In the genomic region with DNA sequence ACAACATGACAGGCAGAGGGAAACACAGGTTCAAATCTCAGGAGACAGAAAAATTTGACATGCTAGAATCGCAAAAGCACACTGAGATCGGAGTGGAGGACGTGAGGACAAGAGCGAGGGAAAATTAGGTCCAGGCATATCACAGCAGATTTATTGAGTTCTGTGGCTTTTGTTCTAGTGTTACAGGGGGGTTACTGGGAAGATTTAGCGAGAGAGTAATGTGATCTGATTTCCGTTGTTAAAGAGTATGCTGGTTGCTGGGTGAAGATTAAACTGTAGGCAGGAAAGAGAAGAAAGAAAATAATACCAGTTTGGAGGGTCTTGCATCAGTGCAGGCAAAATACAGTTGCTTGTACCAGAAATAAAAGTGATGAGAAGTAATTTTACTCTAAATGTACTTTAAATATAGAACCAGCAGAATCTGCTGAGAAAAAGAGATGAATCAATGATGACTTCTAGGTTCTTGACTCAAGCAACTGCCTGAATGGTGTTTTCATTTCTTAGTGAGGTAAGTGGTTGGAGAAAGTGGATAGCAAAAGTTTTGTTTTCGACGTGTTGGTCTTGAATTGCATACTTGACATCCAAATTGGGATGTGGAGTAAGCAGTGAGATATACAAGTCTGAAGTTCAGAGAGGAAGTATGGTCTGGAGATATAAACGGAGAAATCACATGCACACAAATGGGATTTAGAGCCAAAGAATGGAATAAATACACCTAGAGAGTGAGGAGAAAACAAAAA, we compare ENCODE assay signal across 2 cellular contexts.
TF ChIP-seq lines count a peak whose summit lies in the region.

No MANE protein-coding gene starts in this region.

TF ChIP-seq in HEK293, 187 proteins besides CTCF, POLR2A, EP300 and RAD21 (continues in another document):
- TF ChIP-seq GLIS1 (tag by site-specific recombination; IDR thresholded peaks at IDR 0.05): peak; percentile 21; the same call in 1 of the 2 replicates
- no peak for TF ChIP-seq BCL11B (tag by site-specific recombination; IDR thresholded peaks at IDR 0.05; ENCODE audit: low read depth)
- TF ChIP-seq ZNF341 (tag by site-specific recombination; IDR thresholded peaks at IDR 0.05; ENCODE audit: low read depth): 0 out of 2 replicates have a peak, but pooled peaks have one; percentile 41
- TF ChIP-seq ZNF416 (tag by site-specific recombination; IDR thresholded peaks at IDR 0.05): no peak
- TF ChIP-seq FEZF1 (tag by site-specific recombination; IDR thresholded peaks at IDR 0.05): 0 out of 2 replicates have a peak, but pooled peaks have one; percentile 11
- TF ChIP-seq MZF1 (tag by site-specific recombination; IDR thresholded peaks at IDR 0.05; ENCODE audit: borderline replicate concordance): no peak
- TF ChIP-seq ZBTB17 (tag by site-specific recombination; IDR thresholded peaks at IDR 0.05): peak; percentile 67
- 0 out of 2 replicates have a peak, but pooled peaks have one; percentile 26 for TF ChIP-seq PATZ1 (tag by site-specific recombination; IDR thresholded peaks at IDR 0.05)
- no peak for TF ChIP-seq HOXC10 (CRISPR knock-in tag; IDR thresholded peaks at IDR 0.05)
- TF ChIP-seq ZNF623 (tag by site-specific recombination; IDR thresholded peaks at IDR 0.05): no peak
- no peak for TF ChIP-seq ZNF518A (tag by site-specific recombination; conservative IDR thresholded peaks at IDR 0.05; ENCODE audit: low read depth)
- peak; percentile 59 for TF ChIP-seq PRDM1 (tag by site-specific recombination; IDR thresholded peaks at IDR 0.05)
- TF ChIP-seq GFI1B (tag by site-specific recombination; IDR thresholded peaks at IDR 0.05): 0 out of 2 replicates have a peak, but pooled peaks have one; percentile 48
- peak; percentile 55 for TF ChIP-seq PRDM10 (tag by site-specific recombination; IDR thresholded peaks at IDR 0.05)
- TF ChIP-seq ZBTB20 (tag by site-specific recombination; IDR thresholded peaks at IDR 0.05): peak; percentile 62

TF ChIP-seq in H1, 55 proteins besides CTCF, POLR2A, EP300 and RAD21:
- TF ChIP-seq GTF2F1 (IDR thresholded peaks at IDR 0.05; ENCODE audit: borderline replicate concordance, low read depth, low read length) (no peak), POU5F1 (IDR thresholded peaks at IDR 0.05; ENCODE audit: low read depth, low read length) (no peak), ATF2 (IDR thresholded peaks at IDR 0.05; ENCODE audit: low read length) (no peak), HDAC6 (IDR thresholded peaks at IDR 0.05; ENCODE audit: low read depth, low read length) (no peak), BRCA1 (IDR thresholded peaks at IDR 0.05; ENCODE audit: low read depth, low read length) (no peak), YY1 (IDR thresholded peaks at IDR 0.05; ENCODE audit: low read depth, low read length) (no peak), RBBP5 (IDR thresholded peaks at IDR 0.05; ENCODE audit: borderline replicate concordance, low read depth, low read length) (no peak), TBP (IDR thresholded peaks at IDR 0.05; ENCODE audit: low read depth, low read length) (no peak), SRF (IDR thresholded peaks at IDR 0.05; ENCODE audit: low read depth, low read length) (no peak), FOSL1 (IDR thresholded peaks at IDR 0.05; ENCODE audit: insufficient read depth, low read depth, low read length) (no peak), SP2 (IDR thresholded peaks at IDR 0.05; ENCODE audit: low read length) (no peak)
- TF ChIP-seq, protein P1, sequence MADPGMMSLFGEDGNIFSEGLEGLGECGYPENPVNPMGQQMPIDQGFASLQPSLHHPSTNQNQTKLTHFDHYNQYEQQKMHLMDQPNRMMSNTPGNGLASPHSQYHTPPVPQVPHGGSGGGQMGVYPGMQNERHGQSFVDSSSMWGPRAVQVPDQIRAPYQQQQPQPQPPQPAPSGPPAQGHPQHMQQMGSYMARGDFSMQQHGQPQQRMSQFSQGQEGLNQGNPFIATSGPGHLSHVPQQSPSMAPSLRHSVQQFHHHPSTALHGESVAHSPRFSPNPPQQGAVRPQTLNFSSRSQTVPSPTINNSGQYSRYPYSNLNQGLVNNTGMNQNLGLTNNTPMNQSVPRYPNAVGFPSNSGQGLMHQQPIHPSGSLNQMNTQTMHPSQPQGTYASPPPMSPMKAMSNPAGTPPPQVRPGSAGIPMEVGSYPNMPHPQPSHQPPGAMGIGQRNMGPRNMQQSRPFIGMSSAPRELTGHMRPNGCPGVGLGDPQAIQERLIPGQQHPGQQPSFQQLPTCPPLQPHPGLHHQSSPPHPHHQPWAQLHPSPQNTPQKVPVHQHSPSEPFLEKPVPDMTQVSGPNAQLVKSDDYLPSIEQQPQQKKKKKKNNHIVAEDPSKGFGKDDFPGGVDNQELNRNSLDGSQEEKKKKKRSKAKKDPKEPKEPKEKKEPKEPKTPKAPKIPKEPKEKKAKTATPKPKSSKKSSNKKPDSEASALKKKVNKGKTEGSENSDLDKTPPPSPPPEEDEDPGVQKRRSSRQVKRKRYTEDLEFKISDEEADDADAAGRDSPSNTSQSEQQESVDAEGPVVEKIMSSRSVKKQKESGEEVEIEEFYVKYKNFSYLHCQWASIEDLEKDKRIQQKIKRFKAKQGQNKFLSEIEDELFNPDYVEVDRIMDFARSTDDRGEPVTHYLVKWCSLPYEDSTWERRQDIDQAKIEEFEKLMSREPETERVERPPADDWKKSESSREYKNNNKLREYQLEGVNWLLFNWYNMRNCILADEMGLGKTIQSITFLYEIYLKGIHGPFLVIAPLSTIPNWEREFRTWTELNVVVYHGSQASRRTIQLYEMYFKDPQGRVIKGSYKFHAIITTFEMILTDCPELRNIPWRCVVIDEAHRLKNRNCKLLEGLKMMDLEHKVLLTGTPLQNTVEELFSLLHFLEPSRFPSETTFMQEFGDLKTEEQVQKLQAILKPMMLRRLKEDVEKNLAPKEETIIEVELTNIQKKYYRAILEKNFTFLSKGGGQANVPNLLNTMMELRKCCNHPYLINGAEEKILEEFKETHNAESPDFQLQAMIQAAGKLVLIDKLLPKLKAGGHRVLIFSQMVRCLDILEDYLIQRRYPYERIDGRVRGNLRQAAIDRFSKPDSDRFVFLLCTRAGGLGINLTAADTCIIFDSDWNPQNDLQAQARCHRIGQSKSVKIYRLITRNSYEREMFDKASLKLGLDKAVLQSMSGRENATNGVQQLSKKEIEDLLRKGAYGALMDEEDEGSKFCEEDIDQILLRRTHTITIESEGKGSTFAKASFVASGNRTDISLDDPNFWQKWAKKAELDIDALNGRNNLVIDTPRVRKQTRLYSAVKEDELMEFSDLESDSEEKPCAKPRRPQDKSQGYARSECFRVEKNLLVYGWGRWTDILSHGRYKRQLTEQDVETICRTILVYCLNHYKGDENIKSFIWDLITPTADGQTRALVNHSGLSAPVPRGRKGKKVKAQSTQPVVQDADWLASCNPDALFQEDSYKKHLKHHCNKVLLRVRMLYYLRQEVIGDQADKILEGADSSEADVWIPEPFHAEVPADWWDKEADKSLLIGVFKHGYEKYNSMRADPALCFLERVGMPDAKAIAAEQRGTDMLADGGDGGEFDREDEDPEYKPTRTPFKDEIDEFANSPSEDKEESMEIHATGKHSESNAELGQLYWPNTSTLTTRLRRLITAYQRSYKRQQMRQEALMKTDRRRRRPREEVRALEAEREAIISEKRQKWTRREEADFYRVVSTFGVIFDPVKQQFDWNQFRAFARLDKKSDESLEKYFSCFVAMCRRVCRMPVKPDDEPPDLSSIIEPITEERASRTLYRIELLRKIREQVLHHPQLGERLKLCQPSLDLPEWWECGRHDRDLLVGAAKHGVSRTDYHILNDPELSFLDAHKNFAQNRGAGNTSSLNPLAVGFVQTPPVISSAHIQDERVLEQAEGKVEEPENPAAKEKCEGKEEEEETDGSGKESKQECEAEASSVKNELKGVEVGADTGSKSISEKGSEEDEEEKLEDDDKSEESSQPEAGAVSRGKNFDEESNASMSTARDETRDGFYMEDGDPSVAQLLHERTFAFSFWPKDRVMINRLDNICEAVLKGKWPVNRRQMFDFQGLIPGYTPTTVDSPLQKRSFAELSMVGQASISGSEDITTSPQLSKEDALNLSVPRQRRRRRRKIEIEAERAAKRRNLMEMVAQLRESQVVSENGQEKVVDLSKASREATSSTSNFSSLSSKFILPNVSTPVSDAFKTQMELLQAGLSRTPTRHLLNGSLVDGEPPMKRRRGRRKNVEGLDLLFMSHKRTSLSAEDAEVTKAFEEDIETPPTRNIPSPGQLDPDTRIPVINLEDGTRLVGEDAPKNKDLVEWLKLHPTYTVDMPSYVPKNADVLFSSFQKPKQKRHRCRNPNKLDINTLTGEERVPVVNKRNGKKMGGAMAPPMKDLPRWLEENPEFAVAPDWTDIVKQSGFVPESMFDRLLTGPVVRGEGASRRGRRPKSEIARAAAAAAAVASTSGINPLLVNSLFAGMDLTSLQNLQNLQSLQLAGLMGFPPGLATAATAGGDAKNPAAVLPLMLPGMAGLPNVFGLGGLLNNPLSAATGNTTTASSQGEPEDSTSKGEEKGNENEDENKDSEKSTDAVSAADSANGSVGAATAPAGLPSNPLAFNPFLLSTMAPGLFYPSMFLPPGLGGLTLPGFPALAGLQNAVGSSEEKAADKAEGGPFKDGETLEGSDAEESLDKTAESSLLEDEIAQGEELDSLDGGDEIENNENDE (IDR thresholded peaks at IDR 0.05; ENCODE audit: insufficient replicate concordance, low read length): no peak
